In the genomic region with DNA sequence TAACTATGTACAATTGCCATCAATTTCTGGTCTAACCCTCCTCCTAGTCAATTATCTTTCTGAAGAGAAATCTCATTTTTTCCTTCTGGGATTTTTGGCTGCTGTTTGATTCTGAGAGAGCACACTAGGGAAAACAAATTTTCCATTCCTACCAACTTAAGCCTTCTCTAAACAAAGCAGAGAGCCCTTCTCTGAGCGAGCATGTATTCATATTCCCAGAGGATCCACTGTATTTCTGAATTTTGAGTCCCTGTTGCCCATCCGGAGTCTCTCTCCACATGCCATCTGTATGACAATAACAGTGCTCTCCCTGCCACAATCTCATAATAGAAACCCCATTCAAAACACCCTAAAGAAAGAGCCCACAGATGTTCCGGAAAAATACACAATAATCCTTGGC, we compare ENCODE assay signal across 25 cellular contexts.
DNase-seq lines count a peak whose midpoint lies in the region; ATAC-seq, FAIRE-seq and TF ChIP-seq lines count a peak whose summit lies in the region.
"Had no signal": no experiment of that assay in that cellular context is flagged by ENCODE, and none has a peak within 500 bp of the region (broad histone marks: within the 10 kb centered on the region; RNA-seq: fewer than 3 reads in every experiment).

No MANE protein-coding gene starts in this region.

- H3K4me1 Mint-ChIP-seq in chondrocyte (ENCODE audit: low read depth), result peaks cover 18% of the 10 kb centered on the region
- H3K4me1 Mint-ChIP-seq: CD4-positive, CD25-positive, alpha-beta regulatory T cell had no signal

- DNase-seq in D721Med (ENCODE audit: insufficient read length, low spot score) (no peak), LHCN-M2 (ENCODE audit: low read depth) (peak; percentile 29), chondrocyte (ENCODE audit: low spot score) (no peak), myocyte (ENCODE audit: low read depth) (peak; percentile 51), H4 (ENCODE audit: low spot score) (no peak), NCI-H1092 treated with DMSO at 0.1 percent for 48 hours (lab: John Stamatoyannopoulos, UW) (no peak), SK-N-SH (no peak)
- DNase-seq: BE2C; CD4-positive, CD25-positive, alpha-beta regulatory T cell; DMS 273 treated with DMSO at 0.1 percent for 48 hours; DMS79 treated with DMSO at 0.1 percent for 48 hours; H9; HFFc6; KBM-7; NCI-H1105 treated with DMSO at 0.1 percent for 48 hours; NCI-H2029 treated with DMSO at 0.1 percent for 48 hours; NCI-H2227 treated with DMSO at 0.1 percent for 48 hours; NCI-H510A; NK-92 treated with Interleukin-12 subunit alpha and Interleukin-12 subunit beta, amount 100 ng/mL, for 24 hours had no signal

- no peak overlapping the region for H3K4me3 ChIP-seq in SK-N-SH (ENCODE audit: low read depth in 2 of 2, low read length in 1 of 2)
- H3K4me3 ChIP-seq: A549, SJCRH30 had no signal

- TF ChIP-seq RAD21 in SK-N-SH (IDR thresholded peaks at IDR 0.05; ENCODE audit: low read length), result no peak

- no peaks in the 10 kb centered on the region for H3K27me3 Mint-ChIP-seq in chondrocyte (ENCODE audit: low read depth)
- H3K27me3 Mint-ChIP-seq: CD4-positive, CD25-positive, alpha-beta regulatory T cell had no signal

- no peak overlapping the region for H3K27ac ChIP-seq in SK-N-SH (ENCODE audit: low read depth in 2 of 2, low read length in 1 of 2)
- H3K27ac ChIP-seq: A549, HL-60, SJCRH30 had no signal

- peak overlapping the region; percentile 34 for H3K27ac Mint-ChIP-seq in chondrocyte (ENCODE audit: unreplicated experiment)
- H3K27ac Mint-ChIP-seq: CD4-positive, CD25-positive, alpha-beta regulatory T cell; H9; HFFc6 had no signal

- TF ChIP-seq CTCF in D721Med (IDR thresholded peaks at IDR 0.05; ENCODE audit: insufficient read depth, missing control alignments), result no peak
- TF ChIP-seq CTCF in chondrocyte (IDR thresholded peaks at IDR 0.05), result no peak
- no peak for TF ChIP-seq CTCF in SK-N-SH (IDR thresholded peaks at IDR 0.05)

- no peak overlapping the region for H3K4me2 ChIP-seq in SK-N-SH
- H3K4me2 ChIP-seq: A549 had no signal

- CTCF ChIA-PET in SK-N-SH (lab: Yijun Ruan, JAX), result no interaction called here

- H3K4me1 ChIP-seq in SK-N-SH (ENCODE audit: control insufficient read depth in 1 of 2, insufficient read depth in 2 of 2, low read depth in 1 of 2, low read length in 1 of 2), result no peaks in the 10 kb centered on the region
- H3K4me1 ChIP-seq: A549, BE2C had no signal

- TF ChIP-seq EP300 in SK-N-SH (IDR thresholded peaks at IDR 0.05; ENCODE audit: borderline replicate concordance in 1 of 2, low read depth in 1 of 2, low read length in 1 of 2), result no peak

- no peaks in the 10 kb centered on the region for H3K36me3 ChIP-seq in SK-N-SH (replicated peaks in 1 of 2; ENCODE audit: control insufficient read depth in 1 of 2, insufficient read depth in 2 of 2, low read length in 1 of 2)
- H3K36me3 ChIP-seq: BE2C, SJCRH30 had no signal

- FAIRE-seq in D721Med (lab: Jason Lieb, UNC), result peak; percentile 32
- FAIRE-seq: A549, HepG2 had no signal

- H3F3A ChIP-seq in SK-N-SH (replicated peaks; ENCODE audit: insufficient read depth), result no peaks in the 10 kb centered on the region

- no peak for ATAC-seq in activated CD4-positive, CD25-positive, alpha-beta regulatory T cell treated with anti-CD3 and anti-CD28 coated beads, Interleukin-2, amount 50 U/mL, for 24 hours
- ATAC-seq: A549, HepG2, Panc1 had no signal

- WGBS in SK-N-SH (ENCODE audit: low lambda C conversion rate), result 46% methylated on average over 3 of the region's 3 CpGs

- no peaks in the 10 kb centered on the region for H3K9me3 Mint-ChIP-seq in chondrocyte (ENCODE audit: low read depth)
- H3K9me3 Mint-ChIP-seq: CD4-positive, CD25-positive, alpha-beta regulatory T cell; H9; HFFc6 had no signal

- no peaks in the 10 kb centered on the region for H3K9me3 ChIP-seq in SK-N-SH
- H3K9me3 ChIP-seq: A549, BE2C, SJCRH30 had no signal

- no peak overlapping the region for H2AFZ ChIP-seq in SK-N-SH (ENCODE audit: low read depth)

- H3K9ac ChIP-seq in SK-N-SH, result no peak overlapping the region

- no peaks in the 10 kb centered on the region for H3K79me2 ChIP-seq in SK-N-SH (ENCODE audit: insufficient read depth)

- H3K36me3 Mint-ChIP-seq in chondrocyte (ENCODE audit: low read depth), result no peaks in the 10 kb centered on the region
- H3K36me3 Mint-ChIP-seq: CD4-positive, CD25-positive, alpha-beta regulatory T cell had no signal

- no peak overlapping the region for H3K4me3 Mint-ChIP-seq in chondrocyte (ENCODE audit: unreplicated experiment)
- H3K4me3 Mint-ChIP-seq: CD4-positive, CD25-positive, alpha-beta regulatory T cell; H9; HFFc6 had no signal

- no peaks in the 10 kb centered on the region for H3K27me3 ChIP-seq in SK-N-SH (ENCODE audit: insufficient read depth)
- H3K27me3 ChIP-seq: BE2C, SJCRH30 had no signal

- H4K20me1 ChIP-seq in SK-N-SH (ENCODE audit: insufficient read depth), result no peaks in the 10 kb centered on the region

- H3K9me2 ChIP-seq in SK-N-SH, result no peaks in the 10 kb centered on the region

- POLR2A ChIA-PET in SK-N-SH (lab: Yijun Ruan, JAX), result no interaction called here

TF ChIP-seq in SK-N-SH, 30 proteins besides CTCF, POLR2A, EP300 and RAD21:
- TF ChIP-seq MEF2A (IDR thresholded peaks at IDR 0.05; ENCODE audit: borderline replicate concordance, low read depth), result no peak
- TF ChIP-seq FOSL2 (IDR thresholded peaks at IDR 0.05; ENCODE audit: borderline replicate concordance, low read depth), result no peak
- TF ChIP-seq ELF1 (IDR thresholded peaks at IDR 0.05), result no peak
- no peak for TF ChIP-seq GATA2 (CRISPR knock-in tag; IDR thresholded peaks at IDR 0.05)
- TF ChIP-seq NRF1 (IDR thresholded peaks at IDR 0.05; ENCODE audit: low read depth, low read length), result no peak
- TF ChIP-seq EZH2phosphoT487 (IDR thresholded peaks at IDR 0.05; ENCODE audit: borderline replicate concordance, low read depth), result no peak
- TF ChIP-seq, protein P1, sequence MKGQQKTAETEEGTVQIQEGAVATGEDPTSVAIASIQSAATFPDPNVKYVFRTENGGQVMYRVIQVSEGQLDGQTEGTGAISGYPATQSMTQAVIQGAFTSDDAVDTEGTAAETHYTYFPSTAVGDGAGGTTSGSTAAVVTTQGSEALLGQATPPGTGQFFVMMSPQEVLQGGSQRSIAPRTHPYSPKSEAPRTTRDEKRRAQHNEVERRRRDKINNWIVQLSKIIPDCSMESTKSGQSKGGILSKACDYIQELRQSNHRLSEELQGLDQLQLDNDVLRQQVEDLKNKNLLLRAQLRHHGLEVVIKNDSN (IDR thresholded peaks at IDR 0.05; ENCODE audit: borderline replicate concordance, low read depth), result no peak

Comparison
In these comparisons a context has a peak if more than half of its experiments do, and no peak if none do; other contexts are left out.
1. DNase-seq: peak in LHCN-M2 (single experiment) and myocyte (single experiment); none in D721Med (single experiment), chondrocyte (single experiment), H4 (single experiment), NCI-H1092 treated with DMSO at 0.1 percent for 48 hours (single experiment) and SK-N-SH (single experiment).